ENCODE assay signal across 22 cellular contexts in genomic region chr2:208020253-208020652, GRCh38. TPM values are rescaled to one million over a fixed set of nuclear protein-coding genes. Genes with fewer than 3 reads are reported as not detected.
A peak's percentile ranks its signal among the peaks of the same experiment; 100 is the strongest.
DNase-seq lines count a peak whose midpoint lies in the region; ATAC-seq, FAIRE-seq and TF ChIP-seq lines count a peak whose summit lies in the region.
"Had no signal": no experiment of that assay in that cellular context is flagged by ENCODE, and none has a peak within 500 bp of the region (broad histone marks: within the 10 kb centered on the region; RNA-seq: fewer than 3 reads in every experiment).

No MANE protein-coding gene starts in this region.

- no peaks in the 10 kb centered on the region for H3K79me2 ChIP-seq in K562 (ENCODE audit: control insufficient read depth, insufficient read depth, low read length)

- TF ChIP-seq CTCF in K562 (IDR thresholded peaks at IDR 0.05 in 2 of 3, conservative IDR thresholded peaks at IDR 0.05 in 1 of 3; ENCODE audit: insufficient read depth in 2 of 3, low read depth in 1 of 3, low read length in 3 of 3) (no peak), BE2C (IDR thresholded peaks at IDR 0.05; ENCODE audit: low read depth, low read length) (no peak)

- FAIRE-seq in K562 (lab: Jason Lieb, UNC) (no peak), frontal cortex (lab: Jason Lieb, UNC) (no peak)
- FAIRE-seq: D721Med, GM12878, GM19239, H1 had no signal

- H3K4me1 ChIP-seq in K562 (replicated peaks in 1 of 2; ENCODE audit: control insufficient read depth in 2 of 2, insufficient read depth in 2 of 2, low read length in 2 of 2) (peaks cover 0 to under 1% of the 10 kb centered on the region in 2 experiments; a peak in 1 of 5 replicates), BE2C (no peaks in the 10 kb centered on the region)

- POLR2A ChIA-PET in HEK293T (lab: Yijun Ruan, JAX) (no interaction called here), K562 (lab: Yijun Ruan, JAX) (no interaction called here)

- H3K9me1 ChIP-seq in K562 (ENCODE audit: control insufficient read depth, insufficient read depth, low read length) = no peaks in the 10 kb centered on the region

- no peak overlapping the region for H3K27ac ChIP-seq in K562 (ENCODE audit: extremely low read depth, low read depth, low read length)
- H3K27ac ChIP-seq: BLaER1 treated with 17β-estradiol and CSF1 and Interleukin-3, amounts not matched to agents 10 nM and 100 nM; GM23248 had no signal

- no peak for TF ChIP-seq POLR2A in K562 (conservative IDR thresholded peaks at IDR 0.05)

- H3K36me3 ChIP-seq in K562 (ENCODE audit: control insufficient read depth, insufficient read depth, low read length) (no peaks in the 10 kb centered on the region), BE2C (no peaks in the 10 kb centered on the region)

- CTCF ChIA-PET in HEK293T (lab: Yijun Ruan, JAX) (no interaction called here), K562 (lab: Yijun Ruan, JAX; ENCODE audit: low intra/inter-chr PET ratio) (no interaction called here)

- H2AFZ ChIP-seq in K562 (ENCODE audit: low read depth, low read length) = no peak overlapping the region
- H2AFZ ChIP-seq: GM23248 had no signal

- no peaks in the 10 kb centered on the region for H3K9me3 ChIP-seq in K562 (replicated peaks; ENCODE audit: control insufficient read depth, insufficient read depth, low read depth, low read length)
- H3K9me3 ChIP-seq in BE2C = no peaks in the 10 kb centered on the region
- H3K9me3 ChIP-seq: BLaER1 treated with 17β-estradiol and CSF1 and Interleukin-3, amounts not matched to agents 10 nM and 100 nM had no signal

- no peak overlapping the region for H3K9ac ChIP-seq in K562 (ENCODE audit: insufficient read depth in 1 of 2, low read depth in 2 of 2, low read length in 2 of 2)
- H3K9ac ChIP-seq: BLaER1 treated with 17β-estradiol and CSF1 and Interleukin-3, amounts not matched to agents 10 nM and 100 nM; GM23248 had no signal

- H3K4me3 ChIP-seq in K562 = no peak overlapping the region
- H3K4me3 ChIP-seq in BE2C (ENCODE audit: low read depth, low read length) = no peak overlapping the region
- H3K4me3 ChIP-seq: BLaER1 treated with 17β-estradiol and CSF1 and Interleukin-3, amounts not matched to agents 10 nM and 100 nM; GM12878; GM23248 had no signal

- no peaks in the 10 kb centered on the region for H3K27me3 ChIP-seq in K562 (ENCODE audit: control insufficient read depth in 2 of 2, insufficient read depth in 2 of 2, low read length in 2 of 2)
- H3K27me3 ChIP-seq in BE2C = no peaks in the 10 kb centered on the region
- H3K27me3 ChIP-seq: BLaER1 treated with 17β-estradiol and CSF1 and Interleukin-3, amounts not matched to agents 10 nM and 100 nM had no signal

- no peaks in the 10 kb centered on the region for H4K20me1 ChIP-seq in K562 (replicated peaks; ENCODE audit: control insufficient read depth, insufficient read depth, low read length)
- H4K20me1 ChIP-seq: BLaER1 treated with 17β-estradiol and CSF1 and Interleukin-3, amounts not matched to agents 10 nM and 100 nM had no signal

- in situ Hi-C loops in K562 (cut with MboI) = no loop called here

- TF ChIP-seq EP300 in K562 (IDR thresholded peaks at IDR 0.05; ENCODE audit: low read length) = no peak

- no TSS peak for BruUV-seq in K562 (replicated peaks; lab: Mats Ljungman, UMichigan)

- intact Hi-C loops in K562 (cut with micrococcal nuclease) = no loop called here

- TF ChIP-seq RAD21 in K562 (CRISPR knock-in tag; conservative IDR thresholded peaks at IDR 0.05 in 1 of 2, IDR thresholded peaks at IDR 0.05 in 1 of 2) = no peak

- no peak for ATAC-seq in K562
- ATAC-seq: GM12878 had no signal

- 47% methylated on average over 2 of the region's 2 CpGs for WGBS in K562 (ENCODE audit: insufficient coverage, low coverage, missing lambda C conversion rate)

- DNase-seq in HEK293T (ENCODE audit: extremely low spot score) (no peak), NCI-H1417 treated with DMSO at 0.1 percent for 48 hours (lab: John Stamatoyannopoulos, UW) (peak; percentile 32), K562 (ENCODE audit: extremely low read depth in 1 of 4, low spot score in 3 of 4) (no peak), germinal center (ENCODE audit: low spot score) (no peak), frontal cortex (ENCODE audit: low spot score in 2 of 2) (no peak), BE2C (no peak), NCI-H69 (lab: John Stamatoyannopoulos, UW) (no peak)
- DNase-seq: CD4-positive, alpha-beta T cell; CD8-positive, alpha-beta memory T cell; DMS 273 treated with DMSO at 0.1 percent for 48 hours; DMS79; EL; GDM1; GM23248; H7; HCEC 1CT; HFFc6 had no signal

- H3K4me2 ChIP-seq in K562 (ENCODE audit: insufficient read depth, low read length) = no peak overlapping the region
- H3K4me2 ChIP-seq: BLaER1 treated with 17β-estradiol and CSF1 and Interleukin-3, amounts not matched to agents 10 nM and 100 nM had no signal

TF ChIP-seq in HEK293T, 16 proteins besides CTCF, POLR2A, EP300 and RAD21:
- TF ChIP-seq FOXA1 (IDR thresholded peaks at IDR 0.05) (no peak), PKNOX1 (IDR thresholded peaks at IDR 0.05) (peak; percentile 91), SP1 (IDR thresholded peaks at IDR 0.05) (no peak), CTBP1 (IDR thresholded peaks at IDR 0.05; ENCODE audit: borderline replicate concordance) (0 out of 2 replicates have a peak, but pooled peaks have one; percentile 44)

TF ChIP-seq in K562, 482 proteins besides CTCF, POLR2A, EP300 and RAD21:
- TF ChIP-seq MEIS2 (IDR thresholded peaks at IDR 0.05; ENCODE audit: partially characterized antibody) (peak; percentile 12), MAX (CRISPR knock-in tag; IDR thresholded peaks at IDR 0.05) (no peak), NR2F6 (CRISPR knock-in tag; IDR thresholded peaks at IDR 0.05) (no peak)
- TF ChIP-seq, protein P1, sequence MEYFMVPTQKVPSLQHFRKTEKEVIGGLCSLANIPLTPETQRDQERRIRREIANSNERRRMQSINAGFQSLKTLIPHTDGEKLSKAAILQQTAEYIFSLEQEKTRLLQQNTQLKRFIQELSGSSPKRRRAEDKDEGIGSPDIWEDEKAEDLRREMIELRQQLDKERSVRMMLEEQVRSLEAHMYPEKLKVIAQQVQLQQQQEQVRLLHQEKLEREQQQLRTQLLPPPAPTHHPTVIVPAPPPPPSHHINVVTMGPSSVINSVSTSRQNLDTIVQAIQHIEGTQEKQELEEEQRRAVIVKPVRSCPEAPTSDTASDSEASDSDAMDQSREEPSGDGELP (CRISPR knock-in tag; IDR thresholded peaks at IDR 0.05; ENCODE audit: borderline replicate concordance) = no peak

RNA-seq across cellular contexts. Expression of gene PLEKHM3, which starts 5.1 kb away (rescaled TPM):
- 8.4 and 9.9 TPM in 2 replicates for total RNA-seq in K562 (2011; cell fraction: chromatin; rRNA removed; ENCODE audit: low replicate concordance)
- total RNA-seq in K562 (2011; cell fraction: nucleolus; rRNA removed) = 4.3 and 4.6 TPM in 2 replicates
- 5.5 and 5.8 TPM in 2 replicates for total RNA-seq in K562 (2011; cell fraction: nucleoplasm; rRNA removed)
- total RNA-seq in K562 (2014; rRNA removed) (0.86 and 1.0 TPM in 2 replicates), K562 (2014; rRNA removed; fragmentation: Illumina TruSeq; extraction: Trizol) (1.5 and 1.6 TPM in 2 replicates), K562 (2015; rRNA removed; fragmentation: Illumina TruSeq; extraction: Trizol) (1.2 and 1.4 TPM in 2 replicates), K562 (2021) (1.0 and 1.3 TPM in 2 replicates), frontal cortex (34.6 TPM)
- polyA plus RNA-seq in K562 (2011; rRNA removed) (0.97 and 1.2 TPM in 2 replicates), K562 (2014; fragmentation: Illumina TruSeq; extraction: Trizol) (1.0 and 1.1 TPM in 2 replicates), K562 (2014; fragmentation: Nextera tagmentation; extraction: Ambion mirVana) (under 1 TPM; 0.24 to 0.36 TPM), K562 (2014; rRNA removed) (0.54 and 1.1 TPM in 2 replicates)
- polyA plus RNA-seq in K562 (2011; cell fraction: cytosol; rRNA removed) = 0.90 and 0.92 TPM in 2 replicates
- 1.1 and 2.0 TPM in 2 replicates for polyA plus RNA-seq in K562 (2011; cell fraction: nucleus; rRNA removed)
- 0.77 and 1.2 TPM in 2 replicates for polyA plus RNA-seq in K562 (2012)
- polyA minus RNA-seq in K562 (2011; rRNA and poly(A)+ RNA removed) = 4.0 and 4.6 TPM in 2 replicates
- 2.0 and 2.2 TPM in 2 replicates for polyA minus RNA-seq in K562 (2011; cell fraction: cytosol; rRNA and poly(A)+ RNA removed)
- polyA minus RNA-seq in K562 (2011; cell fraction: nucleus; rRNA and poly(A)+ RNA removed) = 3.7 and 4.6 TPM in 2 replicates
- 9.3 TPM for polyA plus RNA-seq in BE2C (2012; ENCODE audit: insufficient read depth, insufficient read length, low read depth)
